ENCODE assay signal across 22 cellular contexts in genomic region chr6:20271818-20272217, GRCh38. TPM values are rescaled to one million over a fixed set of nuclear protein-coding genes. Genes with fewer than 3 reads are reported as not detected.
"Had no signal": no experiment of that assay in that cellular context is flagged by ENCODE, and none has a peak within 500 bp of the region (broad histone marks: within the 10 kb centered on the region; RNA-seq: fewer than 3 reads in every experiment).

No MANE protein-coding gene starts in this region.

- H3K9me3 Mint-ChIP-seq: naive thymus-derived CD8-positive, alpha-beta T cell; stimulated activated naive CD8-positive, alpha-beta T cell treated with anti-CD3 and anti-CD28 coated beads, Interleukin-15, amount 100 ng/mL, for 72 hours had no signal

- ATAC-seq: heart right ventricle; left cardiac atrium; left lung; naive thymus-derived CD8-positive, alpha-beta T cell; stimulated activated naive CD8-positive, alpha-beta T cell treated with anti-CD3 and anti-CD28 coated beads, Interleukin-15, amount 100 ng/mL, for 72 hours had no signal

- H3K27me3 ChIP-seq: heart right ventricle, left lung, right lobe of liver, suprapubic skin had no signal

- H2AFZ ChIP-seq: parathyroid adenoma had no signal

- H3K27ac ChIP-seq: dorsolateral prefrontal cortex, epithelial cell of prostate, esophagus muscularis mucosa, heart right ventricle, left lung, parathyroid adenoma, right lobe of liver, suprapubic skin had no signal

- H3K36me3 Mint-ChIP-seq: naive thymus-derived CD8-positive, alpha-beta T cell had no signal

- H3K36me3 ChIP-seq: esophagus muscularis mucosa, heart right ventricle, left lung, right lobe of liver, suprapubic skin had no signal

- H3K9me3 ChIP-seq: heart right ventricle, left lung, right lobe of liver, suprapubic skin had no signal

- H3K4me1 ChIP-seq: esophagus muscularis mucosa, left lung, parathyroid adenoma, right lobe of liver, suprapubic skin had no signal

- DNase-seq: dorsolateral prefrontal cortex; effector CD4-positive, alpha-beta T cell; foreskin melanocyte; glutamatergic neuron; heart right ventricle; hippocampal formation; left cardiac atrium; left lung; naive thymus-derived CD8-positive, alpha-beta T cell; right lobe of liver; small intestine; stimulated activated CD4-positive, alpha-beta T cell treated with anti-CD3 and anti-CD28 coated beads, Interleukin-15, amount 100 ng/mL, for 24 hours; stimulated activated CD4-positive, alpha-beta T cell treated with anti-CD3 and anti-CD28 coated beads, Interleukin-2, amount 100 ng/mL, for 48 hours; stimulated activated naive CD4-positive, alpha-beta T cell; stimulated activated naive CD8-positive, alpha-beta T cell treated with anti-CD3 and anti-CD28 coated beads, Interleukin-15, amount 100 ng/mL, for 72 hours; trophoblast cell had no signal

- H3K27ac Mint-ChIP-seq: naive thymus-derived CD8-positive, alpha-beta T cell; progenitor cell of endocrine pancreas had no signal

- H3K9ac ChIP-seq: parathyroid adenoma had no signal

- H3K4me3 Mint-ChIP-seq: naive thymus-derived CD8-positive, alpha-beta T cell; stimulated activated naive CD8-positive, alpha-beta T cell treated with anti-CD3 and anti-CD28 coated beads, Interleukin-15, amount 100 ng/mL, for 72 hours had no signal

- H3K4me3 ChIP-seq: dorsolateral prefrontal cortex, esophagus muscularis mucosa, heart right ventricle, left lung, right lobe of liver, suprapubic skin had no signal

RNA-seq across cellular contexts. Expression of gene MBOAT1, which starts 59.5 kb away (rescaled TPM):
- polyA plus RNA-seq: neural cell had no signal
